ENCODE assay signal across 8 cellular contexts in the genomic region with DNA sequence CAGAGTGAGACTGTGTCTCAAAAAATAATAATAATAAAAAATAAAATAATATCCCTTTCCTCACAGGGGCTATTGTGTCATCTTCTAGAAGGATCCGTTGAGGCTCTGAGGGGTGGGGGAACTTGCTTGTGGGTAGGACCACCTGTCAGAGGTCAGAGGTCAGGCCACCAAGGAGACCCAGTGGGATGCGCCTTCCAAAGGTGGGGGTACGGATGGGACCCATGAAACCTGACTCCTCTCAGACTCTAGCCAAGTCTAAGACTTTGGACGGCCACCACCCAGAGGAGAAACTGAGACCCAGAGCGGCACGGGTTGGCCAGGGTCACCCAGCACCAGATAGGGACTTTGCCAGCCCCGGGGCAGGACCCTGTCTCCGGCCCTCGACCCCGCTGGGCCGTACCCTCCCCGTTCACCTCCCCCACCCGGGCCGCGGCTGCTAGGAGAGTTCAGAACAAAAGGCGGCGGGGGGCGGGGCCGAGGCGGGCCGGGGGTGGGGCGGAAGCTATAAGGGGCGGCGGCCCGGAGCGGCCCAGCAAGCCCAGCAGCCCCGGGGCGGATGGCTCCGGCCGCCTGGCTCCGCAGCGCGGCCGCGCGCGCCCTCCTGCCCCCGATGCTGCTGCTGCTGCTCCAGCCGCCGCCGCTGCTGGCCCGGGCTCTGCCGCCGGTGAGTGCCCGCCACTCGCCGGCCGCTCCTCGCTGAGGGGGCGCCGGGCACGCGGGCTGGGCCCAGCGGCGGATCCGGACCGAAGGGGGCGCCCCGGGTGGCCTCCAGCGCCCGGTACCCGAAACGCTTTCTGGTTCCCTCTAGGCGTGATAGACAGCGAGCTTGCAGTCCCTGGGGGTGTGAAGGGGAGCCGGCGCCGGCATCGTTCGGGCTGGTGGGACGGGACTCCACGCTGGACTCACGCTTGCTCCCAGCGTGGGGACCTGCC. TPM values are rescaled to one million over a fixed set of nuclear protein-coding genes. Genes with fewer than 3 reads are reported as not detected.
DNase-seq lines count a peak whose midpoint lies in the region; ATAC-seq and TF ChIP-seq lines count a peak whose summit lies in the region.

A gene with protein sequence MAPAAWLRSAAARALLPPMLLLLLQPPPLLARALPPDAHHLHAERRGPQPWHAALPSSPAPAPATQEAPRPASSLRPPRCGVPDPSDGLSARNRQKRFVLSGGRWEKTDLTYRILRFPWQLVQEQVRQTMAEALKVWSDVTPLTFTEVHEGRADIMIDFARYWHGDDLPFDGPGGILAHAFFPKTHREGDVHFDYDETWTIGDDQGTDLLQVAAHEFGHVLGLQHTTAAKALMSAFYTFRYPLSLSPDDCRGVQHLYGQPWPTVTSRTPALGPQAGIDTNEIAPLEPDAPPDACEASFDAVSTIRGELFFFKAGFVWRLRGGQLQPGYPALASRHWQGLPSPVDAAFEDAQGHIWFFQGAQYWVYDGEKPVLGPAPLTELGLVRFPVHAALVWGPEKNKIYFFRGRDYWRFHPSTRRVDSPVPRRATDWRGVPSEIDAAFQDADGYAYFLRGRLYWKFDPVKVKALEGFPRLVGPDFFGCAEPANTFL (plus strand): TSS at position 535 of the 932 bp plus-strand sequence. CDS start 22 bp downstream, at position 557.

- no peaks in the 10 kb centered on the region for H3K9me3 ChIP-seq in neutrophil

- no peaks in the 10 kb centered on the region for H3K36me3 ChIP-seq in neutrophil

- DNase-seq in NCI-H510A treated with DMSO at 0.1 percent for 48 hours (lab: John Stamatoyannopoulos, UW) (peak; percentile 20), fibroblast of the aortic adventitia (ENCODE audit: low read depth) (peak; percentile 27), SKM-1 (lab: John Stamatoyannopoulos, UW; ENCODE audit: unreplicated experiment) (no peak)
- DNase-seq in activated T-cell treated with anti-CD3 and anti-CD28 coated beads, Interleukin-2, amount 50 U/mL, for 48 hours = peak; percentile 67 to 71

- ATAC-seq in HG02571 (IDR thresholded peaks at IDR 0.05; ENCODE audit: unreplicated experiment) (no peak), GM18517 (IDR thresholded peaks at IDR 0.05; ENCODE audit: unreplicated experiment) (no peak)

- H3K27me3 ChIP-seq in neutrophil = peaks cover 48% of the 10 kb centered on the region

- H3K27ac ChIP-seq in neutrophil = no peak within 1 kb of the TSS

- peaks cover 19 to 28% of the 10 kb centered on the region in 2 experiments for H3K4me1 ChIP-seq in neutrophil (ENCODE audit: control insufficient read depth in 1 of 2, insufficient read depth in 1 of 2, low read depth in 1 of 2, low read length in 1 of 2)

- H3K4me3 ChIP-seq in fibroblast of the aortic adventitia (ENCODE audit: low read depth, low read length) (peak within 1 kb of the TSS; percentile 62), neutrophil (ENCODE audit: low read depth in 1 of 2, low read length in 1 of 2) (peak within 1 kb of the TSS; percentile 20 to 45)

- TF ChIP-seq CTCF in GM12874 (IDR thresholded peaks at IDR 0.05; ENCODE audit: insufficient read depth, low read depth, low read length) = 0 out of 2 replicates have a peak, but pooled peaks have one; percentile 15
- no peak for TF ChIP-seq CTCF in fibroblast of the aortic adventitia (IDR thresholded peaks at IDR 0.05; ENCODE audit: insufficient read depth, low read length)
- no peak for TF ChIP-seq CTCF in neutrophil (IDR thresholded peaks at IDR 0.05)

RNA-seq across cellular contexts. Expression of the gene that starts here (rescaled TPM):
- total RNA-seq in fibroblast of the aortic adventitia (ENCODE audit: low replicate concordance) = 5.1 and 47.8 TPM in 2 replicates
